30 cellular contexts compared by ENCODE assay signal in genomic region chr2:45446016-45446415, GRCh38.
"Had no signal": no experiment of that assay in that cellular context is flagged by ENCODE, and none has a peak within 500 bp of the region (broad histone marks: within the 10 kb centered on the region; RNA-seq: fewer than 3 reads in every experiment).

No MANE protein-coding gene starts in this region.

- H3K4me3 ChIP-seq: psoas muscle, right lobe of liver, sigmoid colon, skin epidermis, smooth muscle cell, spleen, suprapubic skin, testis, tibial artery, transverse colon, upper lobe of right lung, uterus had no signal

- H3K9me3 ChIP-seq: neutrophil, psoas muscle, right lobe of liver, sigmoid colon, spleen, suprapubic skin, testis, tibial artery, transverse colon, upper lobe of right lung, uterus had no signal

- H3K27ac ChIP-seq: neutrophil, parathyroid adenoma, psoas muscle, right lobe of liver, sigmoid colon, skin epidermis, spleen, suprapubic skin, testis, tibial artery, transverse colon, upper lobe of right lung, uterus had no signal

- H3K36me3 ChIP-seq: neutrophil, right lobe of liver, sigmoid colon, suprapubic skin, tibial artery, transverse colon, uterus had no signal

- H3K27me3 ChIP-seq: neutrophil, right lobe of liver, sigmoid colon, spleen, suprapubic skin, testis, tibial artery, transverse colon, upper lobe of right lung, uterus had no signal

- H2AFZ ChIP-seq: parathyroid adenoma had no signal

- H3K9ac ChIP-seq: parathyroid adenoma had no signal

- ATAC-seq: naive thymus-derived CD8-positive, alpha-beta T cell; natural killer cell treated with Interleukin-12 subunit alpha and Interleukin-12 subunit beta and Interleukin-15 and Interleukin-18, amount 100 ng/mL, for 72 hours; psoas muscle; right cardiac atrium; right lobe of liver; stimulated activated memory B cell treated with anti-CD40 and anti-IgM and Interleukin-4, amounts not matched to agents 10 μg/mL and 1 μg/mL and 100 μg/mL, for 72 hours; stimulated activated naive CD8-positive, alpha-beta T cell treated with anti-CD3 and anti-CD28 coated beads, Interleukin-15, amount 100 ng/mL, for 72 hours; stimulated activated naive CD8-positive, alpha-beta T cell treated with anti-CD3 and anti-CD28 coated beads, Interleukin-15, Interleukin-2, amounts not matched to agents 100 U/mL and 50 U/mL, for 24 hours; upper lobe of right lung had no signal

- DNase-seq: naive thymus-derived CD8-positive, alpha-beta T cell; nephron progenitor cell; nucleus accumbens; posterior cingulate gyrus; psoas muscle; right cardiac atrium; right lobe of liver; sigmoid colon; spleen; stimulated activated CD4-positive, alpha-beta T cell treated with anti-CD3 and anti-CD28 coated beads, Interleukin-12 subunit alpha, Interleukin-12 subunit beta, amount 100 ng/mL, for 4 hours; stimulated activated CD4-positive, alpha-beta T cell treated with anti-CD3 and anti-CD28 coated beads, Interleukin-1b, Interleukin-23, amount 100 ng/mL, for 48 hours; stimulated activated CD4-positive, alpha-beta T cell treated with anti-CD3 and anti-CD28 coated beads, Interleukin-4, amount 100 ng/mL, for 1 hour; stimulated activated CD4-positive, alpha-beta T cell treated with anti-CD3 and anti-CD28 coated beads, Interleukin-4, amount 100 ng/mL, for 4 hours; stimulated activated CD8-positive, alpha-beta memory T cell treated with anti-CD3 and anti-CD28 coated beads, Interleukin-4, amount 100 ng/mL, for 48 hours; stimulated activated naive CD4-positive, alpha-beta T cell; stimulated activated naive CD8-positive, alpha-beta T cell treated with anti-CD3 and anti-CD28 coated beads, Interleukin-15, amount 100 ng/mL, for 72 hours; stimulated activated naive CD8-positive, alpha-beta T cell treated with anti-CD3 and anti-CD28 coated beads, Interleukin-15, Interleukin-2, amounts not matched to agents 100 U/mL and 50 U/mL, for 24 hours; substantia nigra; testis; tibial artery; transverse colon; upper lobe of right lung; uterus had no signal

- H3K4me1 ChIP-seq: parathyroid adenoma, psoas muscle, right lobe of liver, sigmoid colon, spleen, suprapubic skin, testis, transverse colon, upper lobe of right lung, uterus had no signal

- H3K4me2 ChIP-seq: smooth muscle cell had no signal
